11 cellular contexts compared by ENCODE assay signal in the genomic region with DNA sequence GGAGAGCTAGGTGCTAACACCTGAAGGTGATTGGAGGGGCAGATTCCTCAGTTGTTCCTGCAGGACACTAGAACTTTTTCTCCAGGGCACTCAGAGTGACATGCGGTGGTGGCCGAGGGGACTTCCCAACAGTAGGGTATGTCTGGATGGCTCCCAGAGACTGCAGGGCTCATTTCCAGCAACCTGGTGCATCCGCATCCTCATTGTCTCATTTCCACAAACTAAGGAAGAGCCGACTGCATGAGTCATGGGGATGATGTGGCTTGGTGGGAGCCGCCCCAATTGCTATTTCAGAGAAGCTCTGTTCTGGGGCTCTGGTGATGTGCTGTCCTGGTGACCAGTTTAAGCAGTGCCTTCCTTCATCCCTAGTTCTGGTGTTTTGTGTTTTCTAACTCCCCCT. TPM values are rescaled to one million over a fixed set of nuclear protein-coding genes. Genes with fewer than 3 reads are reported as not detected.
DNase-seq lines count a peak whose midpoint lies in the region; ATAC-seq and TF ChIP-seq lines count a peak whose summit lies in the region.
"Had no signal": no experiment of that assay in that cellular context is flagged by ENCODE, and none has a peak within 500 bp of the region (broad histone marks: within the 10 kb centered on the region; RNA-seq: fewer than 3 reads in every experiment).

No MANE protein-coding gene starts in this region.

- H3K36me3 Mint-ChIP-seq in activated CD4-positive, alpha-beta T cell treated with anti-CD3 and anti-CD28 coated beads for 36 hours (ENCODE audit: low read depth) = no peaks in the 10 kb centered on the region

- TF ChIP-seq RAD21 in SK-N-SH (IDR thresholded peaks at IDR 0.05; ENCODE audit: low read length) = no peak

- CTCF ChIA-PET in SK-N-SH (lab: Yijun Ruan, JAX) = interaction anchor here (1.4 kb wide), 1 partner anchor 24 kb away, joined by 4 read pairs; no protein-coding TSS in a partner anchor
- CTCF ChIA-PET in activated CD4-positive, alpha-beta T cell treated with anti-CD3 and anti-CD28 coated beads for 36 hours (lab: Charles Lee) = interaction anchor here (0.6 kb wide), 1 partner anchor 12 kb away, joined by 5 read pairs; no protein-coding TSS in a partner anchor

- no peak overlapping the region for H3K4me3 Mint-ChIP-seq in activated CD4-positive, alpha-beta T cell treated with anti-CD3 and anti-CD28 coated beads for 36 hours
- H3K4me3 Mint-ChIP-seq: central memory CD8-positive, alpha-beta T cell had no signal

- H3K27ac ChIP-seq in SK-N-SH (ENCODE audit: low read depth in 2 of 2, low read length in 1 of 2) (peak overlapping the region; percentile 67 to 96; a peak in 3 of 4 replicates), sigmoid colon (peak overlapping the region in 2 of 4 donors; percentile 55 to 74)

- H3K9me3 Mint-ChIP-seq in activated CD4-positive, alpha-beta T cell treated with anti-CD3 and anti-CD28 coated beads for 36 hours (ENCODE audit: low read depth) = no peaks in the 10 kb centered on the region
- H3K9me3 Mint-ChIP-seq: central memory CD8-positive, alpha-beta T cell had no signal

- no peak overlapping the region for H3K27ac Mint-ChIP-seq in activated CD4-positive, alpha-beta T cell treated with anti-CD3 and anti-CD28 coated beads for 36 hours

- peak overlapping the region; percentile 64 for H3K9ac ChIP-seq in SK-N-SH

- no peaks in the 10 kb centered on the region for H3K9me3 ChIP-seq in SK-N-SH
- no peaks in the 10 kb centered on the region for H3K9me3 ChIP-seq in sigmoid colon

- no peak for ATAC-seq in activated CD4-positive, alpha-beta T cell treated with anti-CD3 and anti-CD28 coated beads for 36 hours
- ATAC-seq in GM21576 (IDR thresholded peaks at IDR 0.05; ENCODE audit: unreplicated experiment) = no peak

- intact Hi-C loops in sigmoid colon (cut with DNase I) = no loop called here
- intact Hi-C loops in activated CD4-positive, alpha-beta T cell treated with anti-CD3 and anti-CD28 coated beads for 36 hours (cut with DNase I, micrococcal nuclease) = no loop called here

- TF ChIP-seq EP300 in SK-N-SH (IDR thresholded peaks at IDR 0.05; ENCODE audit: borderline replicate concordance in 1 of 2, low read depth in 1 of 2, low read length in 1 of 2) (peak in 1 of 2 experiments; percentile 74; a peak in 1 of 4 replicates), sigmoid colon (IDR thresholded peaks at IDR 0.05) (no peak)

- TF ChIP-seq CTCF in SK-N-SH (IDR thresholded peaks at IDR 0.05) (no peak), sigmoid colon (IDR thresholded peaks at IDR 0.05) (no peak)

- 21% methylated on average over 5 of the region's 5 CpGs for WGBS in SK-N-SH (ENCODE audit: low lambda C conversion rate)
- 67 to 82% methylated on average over 5 of the region's 5 CpGs for WGBS in sigmoid colon, 2 donors

- POLR2A ChIA-PET in SK-N-SH (lab: Yijun Ruan, JAX) = no interaction called here
- POLR2A ChIA-PET in activated CD4-positive, alpha-beta T cell treated with anti-CD3 and anti-CD28 coated beads for 36 hours (lab: Charles Lee) = no interaction called here

- H3K27me3 ChIP-seq in SK-N-SH (ENCODE audit: insufficient read depth) = no peaks in the 10 kb centered on the region
- no peaks in the 10 kb centered on the region for H3K27me3 ChIP-seq in sigmoid colon

- H3K4me3 ChIP-seq in SK-N-SH (ENCODE audit: low read depth in 2 of 2, low read length in 1 of 2) (peak overlapping the region in 1 of 2 experiments; percentile 41; a peak in 2 of 4 replicates), sigmoid colon (no peak overlapping the region)

- H3K4me1 ChIP-seq in SK-N-SH (ENCODE audit: control insufficient read depth in 1 of 2, insufficient read depth in 2 of 2, low read depth in 1 of 2, low read length in 1 of 2) (peaks cover 4 to 34% of the 10 kb centered on the region in 2 experiments; a peak in 3 of 4 replicates), sigmoid colon (peaks cover 0 to 8% (median 6%) of the 10 kb centered on the region in 4 donors)

- H2AFZ ChIP-seq in SK-N-SH (ENCODE audit: low read depth) = peak overlapping the region; percentile 64

- no peaks in the 10 kb centered on the region for H3K9me2 ChIP-seq in SK-N-SH

- no peak for TF ChIP-seq POLR2A in sigmoid colon (IDR thresholded peaks at IDR 0.05)

- H3K27me3 Mint-ChIP-seq in activated CD4-positive, alpha-beta T cell treated with anti-CD3 and anti-CD28 coated beads for 36 hours = peaks cover 17% of the 10 kb centered on the region

- peaks cover 37% of the 10 kb centered on the region for H3F3A ChIP-seq in SK-N-SH (replicated peaks; ENCODE audit: insufficient read depth)

- H3K4me1 Mint-ChIP-seq in activated CD4-positive, alpha-beta T cell treated with anti-CD3 and anti-CD28 coated beads for 36 hours = no peaks in the 10 kb centered on the region
- H3K4me1 Mint-ChIP-seq: central memory CD8-positive, alpha-beta T cell had no signal

- DNase-seq in ELF-1 (ENCODE audit: low read depth, low spot score) (peak; percentile 36), SK-N-SH (peak; percentile 5), fibroblast of the conjunctiva (ENCODE audit: low read depth) (peak; percentile 75), sigmoid colon (peak; percentile 71), NCI-H1436 (lab: John Stamatoyannopoulos, UW) (no peak)
- DNase-seq in activated CD4-positive, alpha-beta T cell treated with anti-CD3 and anti-CD28 coated beads for 36 hours = no peak
- DNase-seq in NK-92 treated with Interleukin-12 subunit alpha and Interleukin-12 subunit beta, amount 100 ng/mL, for 24 hours (lab: John Stamatoyannopoulos, UW) = no peak
- DNase-seq: GF-D8 had no signal

- H3K79me2 ChIP-seq in SK-N-SH (ENCODE audit: insufficient read depth) = no peaks in the 10 kb centered on the region

- no peaks in the 10 kb centered on the region for H3K36me3 ChIP-seq in SK-N-SH (replicated peaks in 1 of 2; ENCODE audit: control insufficient read depth in 1 of 2, insufficient read depth in 2 of 2, low read length in 1 of 2)
- H3K36me3 ChIP-seq in sigmoid colon = no peaks in the 10 kb centered on the region

- peak overlapping the region; percentile 56 for H3K4me2 ChIP-seq in SK-N-SH

- no peaks in the 10 kb centered on the region for H4K20me1 ChIP-seq in SK-N-SH (ENCODE audit: insufficient read depth)

TF ChIP-seq in SK-N-SH, 30 proteins besides CTCF, POLR2A, EP300 and RAD21 (continues in another document):
- TF ChIP-seq JUND (IDR thresholded peaks at IDR 0.05) (peak; percentile 90), TAF1 (IDR thresholded peaks at IDR 0.05; ENCODE audit: borderline replicate concordance, low read depth, low read length) (peak; percentile 14; the same call in 1 of the 2 replicates), TCF12 (IDR thresholded peaks at IDR 0.05) (peak; percentile 62), SIN3A (IDR thresholded peaks at IDR 0.05; ENCODE audit: borderline replicate concordance, low read depth, low read length) (no peak; the same call in 1 of the 2 replicates), POLR2AphosphoS5 (IDR thresholded peaks at IDR 0.05; ENCODE audit: low read depth, low read length) (peak; percentile 35; the same call in 1 of the 2 replicates), NFIC (IDR thresholded peaks at IDR 0.05; ENCODE audit: borderline replicate concordance) (peak; percentile 78), ELF1 (IDR thresholded peaks at IDR 0.05) (peak; percentile 44; the same call in 1 of the 2 replicates)
- TF ChIP-seq, protein P1, sequence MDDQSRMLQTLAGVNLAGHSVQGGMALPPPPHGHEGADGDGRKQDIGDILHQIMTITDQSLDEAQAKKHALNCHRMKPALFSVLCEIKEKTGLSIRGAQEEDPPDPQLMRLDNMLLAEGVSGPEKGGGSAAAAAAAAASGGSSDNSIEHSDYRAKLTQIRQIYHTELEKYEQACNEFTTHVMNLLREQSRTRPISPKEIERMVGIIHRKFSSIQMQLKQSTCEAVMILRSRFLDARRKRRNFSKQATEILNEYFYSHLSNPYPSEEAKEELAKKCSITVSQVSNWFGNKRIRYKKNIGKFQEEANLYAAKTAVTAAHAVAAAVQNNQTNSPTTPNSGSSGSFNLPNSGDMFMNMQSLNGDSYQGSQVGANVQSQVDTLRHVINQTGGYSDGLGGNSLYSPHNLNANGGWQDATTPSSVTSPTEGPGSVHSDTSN (IDR thresholded peaks at IDR 0.05) = peak; percentile 37

RNA-seq across cellular contexts. Expression of a gene that starts 2.8 kb away (rescaled TPM):
- 0.31 and 0.95 TPM in 2 replicates for polyA plus RNA-seq in SK-N-SH (2012; rRNA removed)
- polyA plus RNA-seq in SK-N-SH (2012; cell fraction: cytosol; rRNA removed) = 0.13 and 0.45 TPM in 2 replicates
- polyA plus RNA-seq in SK-N-SH (2012; cell fraction: nucleus; rRNA removed) = 1.9 and 2.2 TPM in 2 replicates
- 10 to 100 TPM in 2 of 4 donors, 1 to 10 TPM in 2; 8.1 to 13.8 (median 11.0) TPM for total RNA-seq in sigmoid colon
- 1 to 10 TPM in 2 of 3 donors, under 1 TPM in 1; 0.46 to 6.2 (median 1.2) TPM for polyA plus RNA-seq in sigmoid colon
- total RNA-seq in activated CD4-positive, alpha-beta T cell treated with anti-CD3 and anti-CD28 coated beads for 36 hours = not detected

RNA-seq across cellular contexts. Expression of a gene that starts 18.6 kb away (rescaled TPM):
- polyA plus RNA-seq in SK-N-SH (2012; rRNA removed) = not detected in 2 replicates
- polyA plus RNA-seq in SK-N-SH (2012; cell fraction: cytosol; rRNA removed) = not detected in 2 replicates
- not detected in 2 replicates for polyA plus RNA-seq in SK-N-SH (2012; cell fraction: nucleus; rRNA removed)
- not detected for total RNA-seq in sigmoid colon
- polyA plus RNA-seq in sigmoid colon = under 1 TPM in 1 of 3 donors, not detected in 2; 0.04 TPM
- total RNA-seq in activated CD4-positive, alpha-beta T cell treated with anti-CD3 and anti-CD28 coated beads for 36 hours = not detected
- total RNA-seq: mononuclear cell had no signal

RNA-seq across cellular contexts. Expression of a gene that starts 35.2 kb away (rescaled TPM):
- 59.8 and 61.2 TPM in 2 replicates for polyA plus RNA-seq in SK-N-SH (2012; rRNA removed)
- polyA plus RNA-seq in SK-N-SH (2012; cell fraction: cytosol; rRNA removed) = 14.5 and 21.9 TPM in 2 replicates
- polyA plus RNA-seq in SK-N-SH (2012; cell fraction: nucleus; rRNA removed) = 309 and 336 TPM in 2 replicates
- 10 to 100 TPM in 2 of 4 donors, 1 to 10 TPM in 2; 9.1 to 37.7 (median 10.1) TPM for total RNA-seq in sigmoid colon
- polyA plus RNA-seq in sigmoid colon = 1 to 10 TPM; 1.6 to 7.8 (median 2.4) TPM
- total RNA-seq in activated CD4-positive, alpha-beta T cell treated with anti-CD3 and anti-CD28 coated beads for 36 hours = 10 to 100 TPM; 21.9 to 26.1 TPM

RNA-seq across cellular contexts. Expression of a gene that starts 35.4 kb away (rescaled TPM):
- polyA plus RNA-seq in SK-N-SH (2012; rRNA removed) (not detected in 2 replicates), sigmoid colon (under 1 TPM in 1 of 3 donors, not detected in 2; 0.52 TPM)
- not detected in 2 replicates for polyA plus RNA-seq in SK-N-SH (2012; cell fraction: cytosol; rRNA removed)
- 0.01 and 0.07 TPM in 2 replicates for polyA plus RNA-seq in SK-N-SH (2012; cell fraction: nucleus; rRNA removed)
- total RNA-seq in sigmoid colon = 1 to 10 TPM in 2 of 4 donors, under 1 TPM in 2; 0.27 to 5.5 (median 1.2) TPM
- total RNA-seq in activated CD4-positive, alpha-beta T cell treated with anti-CD3 and anti-CD28 coated beads for 36 hours = not detected

RNA-seq across cellular contexts. Expression of a gene that starts 53.5 kb away (rescaled TPM):
- polyA plus RNA-seq in SK-N-SH (2012; rRNA removed) (0.69 and 0.91 TPM in 2 replicates), sigmoid colon (under 1 TPM; 0.46 to 0.66 (median 0.60) TPM)
- polyA plus RNA-seq in SK-N-SH (2012; cell fraction: cytosol; rRNA removed) = 0.88 and 1.0 TPM in 2 replicates
- polyA plus RNA-seq in SK-N-SH (2012; cell fraction: nucleus; rRNA removed) = 0.76 and 1.2 TPM in 2 replicates
- total RNA-seq in sigmoid colon = under 1 TPM; 0.41 to 0.99 (median 0.77) TPM
- 1 to 10 TPM; 5.6 to 6.7 TPM for total RNA-seq in activated CD4-positive, alpha-beta T cell treated with anti-CD3 and anti-CD28 coated beads for 36 hours

Comparison
In these comparisons a context has a peak if more than half of its experiments do, and no peak if none do; other contexts are left out.
1. DNase-seq: peak in ELF-1 (single experiment), SK-N-SH (single experiment), fibroblast of the conjunctiva (single experiment) and sigmoid colon (single experiment); none in NCI-H1436 (single experiment), activated CD4-positive, alpha-beta T cell treated with anti-CD3 and anti-CD28 coated beads for 36 hours (single experiment) and NK-92 treated with Interleukin-12 subunit alpha and Interleukin-12 subunit beta, amount 100 ng/mL, for 24 hours (single experiment).
2. RNA of a gene that starts 2.8 kb away (total RNA-seq): 8.1 to 13.8 TPM in sigmoid colon; not detected in activated CD4-positive, alpha-beta T cell treated with anti-CD3 and anti-CD28 coated beads for 36 hours; every median in the first group is over 4 times any median in the second.